7 cellular contexts compared by ENCODE assay signal in the genomic region with DNA sequence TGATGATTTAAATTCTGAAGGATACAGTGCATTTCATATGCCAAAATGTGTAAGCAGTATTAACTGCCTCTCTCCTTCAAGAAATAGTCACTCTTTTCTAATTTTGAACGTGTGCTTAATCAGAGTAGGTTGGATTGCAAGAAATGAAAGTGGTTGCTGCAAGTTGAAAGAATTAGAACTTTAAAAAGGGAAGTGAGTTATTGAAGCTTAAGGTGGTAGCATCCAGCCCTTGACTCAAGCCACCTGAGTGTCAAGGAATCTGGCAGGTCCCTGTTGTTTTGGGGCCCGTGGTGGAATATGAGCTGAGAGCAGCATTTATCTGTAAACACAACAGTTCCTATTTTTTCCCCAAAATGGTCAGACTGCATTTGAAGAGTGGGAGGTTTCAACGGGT. TPM values are rescaled to one million over a fixed set of nuclear protein-coding genes. Genes with fewer than 3 reads are reported as not detected.
DNase-seq lines count a peak whose midpoint lies in the region; ATAC-seq, FAIRE-seq and TF ChIP-seq lines count a peak whose summit lies in the region.

No MANE protein-coding gene starts in this region.

- no peak overlapping the region for H4K91ac ChIP-seq in trophoblast cell (ENCODE audit: low read depth, low read length)

- H3K4ac ChIP-seq in trophoblast cell (ENCODE audit: low read depth, low read length) = no peak overlapping the region

- no peak overlapping the region for H2AK5ac ChIP-seq in trophoblast cell (ENCODE audit: low read length)

- H2BK12ac ChIP-seq in trophoblast cell (ENCODE audit: low read length) = no peak overlapping the region

- H3K36me3 ChIP-seq in trophoblast cell (ENCODE audit: control insufficient read depth in 1 of 2, insufficient read depth in 2 of 2, low read length in 2 of 2) = no peaks in the 10 kb centered on the region

- peaks cover 3% of the 10 kb centered on the region for H3K9me3 ChIP-seq in trophoblast cell (ENCODE audit: insufficient read depth, low read depth, low read length)

- H3K4me1 ChIP-seq in trophoblast cell (ENCODE audit: control insufficient read depth in 1 of 2, insufficient read depth in 2 of 2, low read length in 2 of 2) = peaks cover 0 to 2% of the 10 kb centered on the region in 2 experiments

- H3K27me3 ChIP-seq in trophoblast cell (ENCODE audit: insufficient read depth, low read length) = peaks cover 13% of the 10 kb centered on the region

- no CpG with 5 or more reads among the region's 3 CpGs for WGBS in trophoblast cell (ENCODE audit: extremely low coverage, insufficient coverage, insufficient read length)

- H4K8ac ChIP-seq in trophoblast cell (ENCODE audit: low read depth, low read length) = no peak overlapping the region

- H3K79me2 ChIP-seq in trophoblast cell (ENCODE audit: control insufficient read depth, insufficient read depth, low read length, poor library complexity) = no peaks in the 10 kb centered on the region

- H2BK5ac ChIP-seq in trophoblast cell (ENCODE audit: low read depth, low read length, poor library complexity) = no peak overlapping the region

- H3K4me2 ChIP-seq in trophoblast cell (ENCODE audit: low read length) = no peak overlapping the region

- ATAC-seq in HG03521 (IDR thresholded peaks at IDR 0.05; ENCODE audit: unreplicated experiment) = peak; percentile 23

- H4K12ac ChIP-seq in trophoblast cell (ENCODE audit: low read depth, low read length) = no peak overlapping the region

- TF ChIP-seq CTCF in coronary artery (IDR thresholded peaks at IDR 0.05) (no peak), GM20000 (IDR thresholded peaks at IDR 0.05; ENCODE audit: extremely low read depth, missing control alignments) (no peak)

- H3K79me1 ChIP-seq in trophoblast cell (ENCODE audit: low read length) = peaks cover 3% of the 10 kb centered on the region

- no peak overlapping the region for H2AFZ ChIP-seq in trophoblast cell (ENCODE audit: insufficient read depth, low read length, poor library complexity)

- FAIRE-seq in GM19239 (lab: Jason Lieb, UNC) = peak; percentile 94

- DNase-seq in GM19239 (ENCODE audit: insufficient read length, low spot score) = no peak
- no peak for DNase-seq in coronary artery (ENCODE audit: low spot score)
- no peak for DNase-seq in GM20000 (ENCODE audit: low spot score)
- DNase-seq in trophoblast cell = no peak
- DNase-seq in NCI-H82 (lab: John Stamatoyannopoulos, UW) = no peak

- H3K23ac ChIP-seq in trophoblast cell (ENCODE audit: low read length) = no peak overlapping the region

- no peak overlapping the region for H3K14ac ChIP-seq in trophoblast cell (ENCODE audit: low read length)

- no peak overlapping the region for H3K9ac ChIP-seq in trophoblast cell (ENCODE audit: low read length)

- H3K4me3 ChIP-seq in coronary artery (peak overlapping the region; percentile 95), skin epidermis (peak overlapping the region in 6 of 7 experiments; percentile 70 to 85 (median 74)), trophoblast cell (ENCODE audit: low read depth, low read length) (no peak overlapping the region)

- H3K18ac ChIP-seq in trophoblast cell (ENCODE audit: low read length) = no peak overlapping the region

- no peak overlapping the region for H2BK120ac ChIP-seq in trophoblast cell (ENCODE audit: insufficient read depth, low read length, poor library complexity)

- H3K27ac ChIP-seq in coronary artery = peak overlapping the region; percentile 91 to 97
- peak overlapping the region in 11 of 21 experiments; percentile 22 to 87 (median 34) for H3K27ac ChIP-seq in skin epidermis
- H3K27ac ChIP-seq in trophoblast cell (ENCODE audit: low read depth, low read length) = no peak overlapping the region

RNA-seq across cellular contexts. Expression of a gene that starts 1.7 kb away (rescaled TPM):
- 1.1 TPM in 2 replicates for polyA plus RNA-seq in trophoblast cell (2013)

RNA-seq across cellular contexts. Expression of a gene that starts 27.7 kb away (rescaled TPM):
- 12.2 and 12.4 TPM in 2 replicates for polyA plus RNA-seq in trophoblast cell (2013)
